Comparison of ENCODE assay signal across 13 cellular contexts in genomic region chr2:203122317-203122998, GRCh38.
A peak's percentile ranks its signal among the peaks of the same experiment; 100 is the strongest.
DNase-seq lines count a peak whose midpoint lies in the region; ATAC-seq and TF ChIP-seq lines count a peak whose summit lies in the region.
"Had no signal": no experiment of that assay in that cellular context is flagged by ENCODE, and none has a peak within 500 bp of the region (broad histone marks: within the 10 kb centered on the region; RNA-seq: fewer than 3 reads in every experiment).

No MANE protein-coding gene starts in this region.

- no peak overlapping the region for H3K18ac ChIP-seq in mesenchymal stem cell (ENCODE audit: low read depth in 1 of 2, low read length in 2 of 2)

- no peak overlapping the region for H4K8ac ChIP-seq in mesenchymal stem cell (ENCODE audit: low read length)

- ATAC-seq in body of pancreas (peak; percentile 45), omental fat pad (ENCODE audit: low FRiP score) (no peak)
- ATAC-seq in natural killer cell treated with Interleukin-12 subunit alpha and Interleukin-12 subunit beta and Interleukin-15 and Interleukin-18, amount 100 ng/mL, for 72 hours, result no peak
- ATAC-seq: stimulated activated naive CD8-positive, alpha-beta T cell treated with anti-CD3 and anti-CD28 coated beads, Interleukin-15, amount 100 ng/mL, for 72 hours had no signal

- H3K4me1 Mint-ChIP-seq in natural killer cell treated with Interleukin-12 subunit alpha and Interleukin-12 subunit beta and Interleukin-15 and Interleukin-18, amount 100 ng/mL, for 72 hours (ENCODE audit: low read depth in 2 of 2), result no peaks in the 10 kb centered on the region
- H3K4me1 Mint-ChIP-seq: stimulated activated naive CD8-positive, alpha-beta T cell treated with anti-CD3 and anti-CD28 coated beads, Interleukin-15, amount 100 ng/mL, for 72 hours had no signal

- no peak overlapping the region for H3K4ac ChIP-seq in mesenchymal stem cell (ENCODE audit: low read depth in 1 of 2, low read length in 2 of 2)

- no peaks in the 10 kb centered on the region for H3K27me3 Mint-ChIP-seq in natural killer cell treated with Interleukin-12 subunit alpha and Interleukin-12 subunit beta and Interleukin-15 and Interleukin-18, amount 100 ng/mL, for 72 hours
- H3K27me3 Mint-ChIP-seq: stimulated activated naive CD8-positive, alpha-beta T cell treated with anti-CD3 and anti-CD28 coated beads, Interleukin-15, amount 100 ng/mL, for 72 hours had no signal

- no peak overlapping the region for H3K14ac ChIP-seq in mesenchymal stem cell (ENCODE audit: low read length in 2 of 2)

- WGBS in body of pancreas, 2 donors, result 19 to 22% methylated on average over 1 of the region's 1 CpG
- WGBS in mesenchymal stem cell, result 100% methylated on average over 1 of the region's 1 CpG

- no peak overlapping the region for H2BK15ac ChIP-seq in mesenchymal stem cell (ENCODE audit: low read depth, poor library complexity, severe bottlenecking)

- no peak overlapping the region for H2BK12ac ChIP-seq in mesenchymal stem cell (ENCODE audit: low read length in 2 of 2)

- H4K91ac ChIP-seq in mesenchymal stem cell (ENCODE audit: low read length), result no peak overlapping the region

- H3K27ac ChIP-seq in body of pancreas (peak overlapping the region in 1 of 4 donors; percentile 15), mesenchymal stem cell (ENCODE audit: low read length, poor library complexity, severe bottlenecking) (no peak overlapping the region)

- H2BK120ac ChIP-seq in mesenchymal stem cell (ENCODE audit: low read depth, low read length), result no peak overlapping the region

- no peak overlapping the region for H2BK5ac ChIP-seq in mesenchymal stem cell (ENCODE audit: low read depth, low read length, poor library complexity, severe bottlenecking)

- peak; percentile 0 for DNase-seq in GDM1 (lab: John Stamatoyannopoulos, UW)
- peak; percentile 31 for DNase-seq in LNCaP clone FGC (ENCODE audit: low read depth)
- no peak for DNase-seq in body of pancreas
- peak; percentile 8 for DNase-seq in mesenchymal stem cell
- DNase-seq in superior temporal gyrus (ENCODE audit: extremely low spot score), result no peak
- DNase-seq in omental fat pad (ENCODE audit: low spot score), result no peak
- DNase-seq in OCI-M2 (lab: John Stamatoyannopoulos, UW; ENCODE audit: unreplicated experiment), result no peak
- no peak for DNase-seq in natural killer cell treated with Interleukin-12 subunit alpha and Interleukin-12 subunit beta and Interleukin-15 and Interleukin-18, amount 100 ng/mL, for 72 hours (ENCODE audit: low spot score)
- DNase-seq: activated CD8-positive, alpha-beta memory T cell treated with anti-CD3 and anti-CD28 coated beads for 24 hours; anterior cingulate cortex; NCI-H1048; SHP77; stimulated activated naive CD8-positive, alpha-beta T cell treated with anti-CD3 and anti-CD28 coated beads, Interleukin-15, amount 100 ng/mL, for 72 hours had no signal

- no peak overlapping the region for H3K27ac Mint-ChIP-seq in natural killer cell treated with Interleukin-12 subunit alpha and Interleukin-12 subunit beta and Interleukin-15 and Interleukin-18, amount 100 ng/mL, for 72 hours
- H3K27ac Mint-ChIP-seq: stimulated activated naive CD8-positive, alpha-beta T cell treated with anti-CD3 and anti-CD28 coated beads, Interleukin-15, amount 100 ng/mL, for 72 hours had no signal

- H2AFZ ChIP-seq in mesenchymal stem cell (ENCODE audit: low read depth, low read length), result no peak overlapping the region

- H3K9me3 ChIP-seq in body of pancreas (no peaks in the 10 kb centered on the region), mesenchymal stem cell (ENCODE audit: control insufficient read depth, low read length) (no peaks in the 10 kb centered on the region)

- H3K9ac ChIP-seq in mesenchymal stem cell (ENCODE audit: low read length), result no peak overlapping the region

- no peak overlapping the region for H3K4me3 ChIP-seq in LNCaP clone FGC (ENCODE audit: low read depth, low read length)
- H3K4me3 ChIP-seq in body of pancreas, result no peak overlapping the region
- H3K4me3 ChIP-seq in mesenchymal stem cell (ENCODE audit: insufficient read depth in 1 of 2, low read depth in 1 of 2, low read length in 2 of 2), result no peak overlapping the region

- H3K4me1 ChIP-seq in body of pancreas (peaks cover 9% of the 10 kb centered on the region), mesenchymal stem cell (ENCODE audit: control insufficient read depth, insufficient read depth, low read depth, low read length) (no peaks in the 10 kb centered on the region)

- TF ChIP-seq POLR2A in body of pancreas (IDR thresholded peaks at IDR 0.05), result no peak

- TF ChIP-seq CTCF in LNCaP clone FGC (IDR thresholded peaks at IDR 0.05; ENCODE audit: control insufficient read depth, extremely low read depth, insufficient read depth) (peak; percentile 55), body of pancreas (IDR thresholded peaks at IDR 0.05) (peak in 5 of 7 experiments; percentile 13 to 51 (median 43)), omental fat pad (IDR thresholded peaks at IDR 0.05) (no peak)

- no peaks in the 10 kb centered on the region for H3K79me1 ChIP-seq in mesenchymal stem cell (replicated peaks; ENCODE audit: low read length, poor library complexity, severe bottlenecking)

- intact Hi-C loops in body of pancreas (cut with DNase I), result no loop called here

- H3K27me3 ChIP-seq in body of pancreas (no peaks in the 10 kb centered on the region), mesenchymal stem cell (ENCODE audit: control insufficient read depth in 1 of 2, insufficient read depth in 1 of 2, low read length in 2 of 2) (no peaks in the 10 kb centered on the region)

- no peak overlapping the region for H3K23ac ChIP-seq in mesenchymal stem cell (ENCODE audit: low read length in 2 of 2)

- no peaks in the 10 kb centered on the region for H3K36me3 Mint-ChIP-seq in natural killer cell treated with Interleukin-12 subunit alpha and Interleukin-12 subunit beta and Interleukin-15 and Interleukin-18, amount 100 ng/mL, for 72 hours

- H2AK5ac ChIP-seq in mesenchymal stem cell (ENCODE audit: low read length, severe bottlenecking), result no peak overlapping the region

- H3K36me3 ChIP-seq in body of pancreas (replicated peaks in 1 of 2; ENCODE audit: insufficient read depth in 1 of 2, low read depth in 2 of 2), result peaks cover 0 to 2% of the 10 kb centered on the region in 2 donors
- peaks cover 6 to 68% of the 10 kb centered on the region in 2 experiments for H3K36me3 ChIP-seq in mesenchymal stem cell (ENCODE audit: control insufficient read depth in 1 of 2, insufficient read depth in 2 of 2, low read depth in 1 of 2, low read length in 2 of 2)

- no peak overlapping the region for H3K4me2 ChIP-seq in mesenchymal stem cell (ENCODE audit: low read length, poor library complexity, severe bottlenecking)

- H3K4me3 Mint-ChIP-seq in natural killer cell treated with Interleukin-12 subunit alpha and Interleukin-12 subunit beta and Interleukin-15 and Interleukin-18, amount 100 ng/mL, for 72 hours, result no peak overlapping the region
- H3K4me3 Mint-ChIP-seq: stimulated activated naive CD8-positive, alpha-beta T cell treated with anti-CD3 and anti-CD28 coated beads, Interleukin-15, amount 100 ng/mL, for 72 hours had no signal

- no peaks in the 10 kb centered on the region for H3K9me3 Mint-ChIP-seq in natural killer cell treated with Interleukin-12 subunit alpha and Interleukin-12 subunit beta and Interleukin-15 and Interleukin-18, amount 100 ng/mL, for 72 hours
- H3K9me3 Mint-ChIP-seq: stimulated activated naive CD8-positive, alpha-beta T cell treated with anti-CD3 and anti-CD28 coated beads, Interleukin-15, amount 100 ng/mL, for 72 hours had no signal

Comparison
In these comparisons a context has a peak if more than half of its experiments do, and no peak if none do; other contexts are left out.
1. DNase-seq: peak in GDM1 (single experiment), LNCaP clone FGC (single experiment) and mesenchymal stem cell (single experiment); none in body of pancreas (0 of 4), superior temporal gyrus (single experiment), omental fat pad (single experiment), OCI-M2 (single experiment) and natural killer cell treated with Interleukin-12 subunit alpha and Interleukin-12 subunit beta and Interleukin-15 and Interleukin-18, amount 100 ng/mL, for 72 hours (single experiment).
2. CTCF ChIP-seq: peak in LNCaP clone FGC (single experiment) and body of pancreas (5 of 7); none in omental fat pad (0 of 3).